Comparison of ENCODE assay signal across 9 cellular contexts in genomic region chr13:48542138-48542537, GRCh38. TPM values are rescaled to one million over a fixed set of nuclear protein-coding genes. Genes with fewer than 3 reads are reported as not detected.
A peak's percentile ranks its signal among the peaks of the same experiment; 100 is the strongest.
DNase-seq lines count a peak whose midpoint lies in the region; ATAC-seq and TF ChIP-seq lines count a peak whose summit lies in the region.
"Had no signal": no experiment of that assay in that cellular context is flagged by ENCODE, and none has a peak within 500 bp of the region (broad histone marks: within the 10 kb centered on the region; RNA-seq: fewer than 3 reads in every experiment).

No MANE protein-coding gene starts in this region.

- no peak for ATAC-seq in HCT116
- peak; percentile 48 for ATAC-seq in thoracic aorta (ENCODE audit: insufficient number of reproducible peaks, low FRiP score, low read depth)
- ATAC-seq: stimulated activated effector memory CD8-positive, alpha-beta T cell treated with anti-CD3 and anti-CD28 coated beads, Interleukin-12 subunit alpha, Interleukin-12 subunit beta, amount 100 ng/mL, for 72 hours had no signal

- H3K79me2 ChIP-seq in HCT116 (ENCODE audit: insufficient read depth, low read length) (no peaks in the 10 kb centered on the region), trophoblast cell (ENCODE audit: control insufficient read depth, insufficient read depth, low read length, poor library complexity) (no peaks in the 10 kb centered on the region)

- no peak overlapping the region for H3K4ac ChIP-seq in trophoblast cell (ENCODE audit: low read depth, low read length)

- intact Hi-C loops in HCT116 (cut with micrococcal nuclease), result no loop called here

- RAD21 ChIA-PET in HCT116 (lab: Charles Lee; ENCODE audit: low non-redundant PET in 1 of 2, low total read pairs in 2 of 2, uncharacterized antibody in 2 of 2, unreplicated experiment in 2 of 2), result interaction anchor here in 1 of 2 experiments (1.1 kb wide), 1 partner anchor 9 kb away, joined by 4 read pairs; the partner anchor contains the start of gene RCBTB2

- H3K27ac ChIP-seq in HCT116 (ENCODE audit: low read depth, low read length), result no peak overlapping the region
- H3K27ac ChIP-seq in endodermal cell (ENCODE audit: low read depth, low read length), result peak overlapping the region; percentile 54
- H3K27ac ChIP-seq in mucosa of rectum (ENCODE audit: low read depth in 2 of 2, low read length in 2 of 2), result peak overlapping the region; percentile 64 to 69
- H3K27ac ChIP-seq in thoracic aorta, result no peak overlapping the region
- H3K27ac ChIP-seq in trophoblast cell (ENCODE audit: low read depth, low read length), result no peak overlapping the region

- no peak overlapping the region for H3K18ac ChIP-seq in trophoblast cell (ENCODE audit: low read length)

- H3K4me3 Mint-ChIP-seq in endodermal cell, result no peak overlapping the region
- H3K4me3 Mint-ChIP-seq: stimulated activated effector memory CD8-positive, alpha-beta T cell treated with anti-CD3 and anti-CD28 coated beads, Interleukin-12 subunit alpha, Interleukin-12 subunit beta, amount 100 ng/mL, for 72 hours had no signal

- CTCF ChIA-PET in HCT116 (lab: Charles Lee), result interaction anchor here (0.9 kb wide), 1 partner anchor 38 kb away, joined by 3 read pairs; no protein-coding TSS in a partner anchor

- no peaks in the 10 kb centered on the region for H3K9me2 ChIP-seq in HCT116 (ENCODE audit: insufficient read depth)

- no peak overlapping the region for H4K91ac ChIP-seq in trophoblast cell (ENCODE audit: low read depth, low read length)

- no peak overlapping the region for H2AK5ac ChIP-seq in trophoblast cell (ENCODE audit: low read length)

- H3K4me1 ChIP-seq in HCT116 (ENCODE audit: control insufficient read depth in 1 of 2, insufficient read depth in 2 of 2, low read length in 2 of 2) (peaks cover 0 to 7% of the 10 kb centered on the region in 2 experiments; a peak in 1 of 4 replicates), endodermal cell (ENCODE audit: control insufficient read depth, insufficient read depth, low read length) (no peaks in the 10 kb centered on the region), mucosa of rectum (ENCODE audit: control insufficient read depth in 2 of 2, insufficient read depth in 2 of 2, low read length in 2 of 2) (peaks cover 5 to 7% of the 10 kb centered on the region in 2 donors), thoracic aorta (ENCODE audit: control insufficient read depth in 1 of 2, low read depth in 2 of 2) (peaks cover 5 to 9% of the 10 kb centered on the region in 2 donors), trophoblast cell (ENCODE audit: control insufficient read depth in 1 of 2, insufficient read depth in 2 of 2, low read length in 2 of 2) (no peaks in the 10 kb centered on the region)

- 87 to 93% methylated on average over 4 of the region's 4 CpGs for WGBS in endodermal cell (ENCODE audit: insufficient coverage in 1 of 2, insufficient read length in 1 of 2), 2 experiments
- WGBS in trophoblast cell (ENCODE audit: extremely low coverage, insufficient coverage, insufficient read length), result no CpG with 5 or more reads among the region's 4 CpGs

- H2AFZ ChIP-seq in HCT116 (ENCODE audit: low read depth, low read length, poor library complexity, severe bottlenecking) (peak overlapping the region; percentile 12), trophoblast cell (ENCODE audit: insufficient read depth, low read length, poor library complexity) (no peak overlapping the region)

- H3K79me1 ChIP-seq in trophoblast cell (ENCODE audit: low read length), result no peaks in the 10 kb centered on the region

- no peaks in the 10 kb centered on the region for H3K36me3 ChIP-seq in HCT116 (ENCODE audit: control insufficient read depth in 1 of 2, insufficient read depth in 2 of 2, low read length in 2 of 2)
- H3K36me3 ChIP-seq in endodermal cell (ENCODE audit: control insufficient read depth, insufficient read depth, low read length), result no peaks in the 10 kb centered on the region
- no peaks in the 10 kb centered on the region for H3K36me3 ChIP-seq in mucosa of rectum (ENCODE audit: control insufficient read depth in 2 of 2, insufficient read depth in 2 of 2, low read length in 2 of 2)
- H3K36me3 ChIP-seq in thoracic aorta, result no peaks in the 10 kb centered on the region
- H3K36me3 ChIP-seq in trophoblast cell (ENCODE audit: control insufficient read depth in 1 of 2, insufficient read depth in 2 of 2, low read length in 2 of 2), result no peaks in the 10 kb centered on the region

- no peak overlapping the region for H3K9ac ChIP-seq in HCT116 (ENCODE audit: low read length)
- H3K9ac ChIP-seq in endodermal cell (ENCODE audit: extremely low read depth, low read length, poor library complexity, severe bottlenecking), result no peak overlapping the region
- no peak overlapping the region for H3K9ac ChIP-seq in mucosa of rectum (ENCODE audit: low read depth in 1 of 2, low read length in 2 of 2)
- no peak overlapping the region for H3K9ac ChIP-seq in trophoblast cell (ENCODE audit: low read length)

- TF ChIP-seq CTCF in HCT116 (IDR thresholded peaks at IDR 0.05 in 2 of 3, conservative IDR thresholded peaks at IDR 0.05 in 1 of 3; ENCODE audit: borderline replicate concordance in 1 of 3, insufficient read depth in 1 of 3, low read depth in 2 of 3, low read length in 2 of 3) (no peak), endodermal cell (conservative IDR thresholded peaks at IDR 0.05) (no peak), thoracic aorta (IDR thresholded peaks at IDR 0.05) (no peak)

- H3K36me3 Mint-ChIP-seq in endodermal cell (ENCODE audit: low read depth), result no peaks in the 10 kb centered on the region
- H3K36me3 Mint-ChIP-seq: stimulated activated effector memory CD8-positive, alpha-beta T cell treated with anti-CD3 and anti-CD28 coated beads, Interleukin-12 subunit alpha, Interleukin-12 subunit beta, amount 100 ng/mL, for 72 hours had no signal

- H3K23ac ChIP-seq in trophoblast cell (ENCODE audit: low read length), result no peak overlapping the region

- no peak overlapping the region for H2BK12ac ChIP-seq in trophoblast cell (ENCODE audit: low read length)

- H3K4me3 ChIP-seq in HCT116 (replicated peaks in 1 of 2; ENCODE audit: low read depth in 1 of 2, low read length in 2 of 2) (no peak overlapping the region), endodermal cell (ENCODE audit: low read length) (no peak overlapping the region), mucosa of rectum (ENCODE audit: low read length in 2 of 2) (no peak overlapping the region), thoracic aorta (no peak overlapping the region), trophoblast cell (ENCODE audit: low read depth, low read length) (no peak overlapping the region)

- no peak overlapping the region for H2BK5ac ChIP-seq in trophoblast cell (ENCODE audit: low read depth, low read length, poor library complexity)

- BruUV-seq in HCT116 (replicated peaks; lab: Mats Ljungman, UMichigan), result no TSS peak

- H3K27me3 ChIP-seq in HCT116 (ENCODE audit: insufficient read depth, low read length) (no peaks in the 10 kb centered on the region), endodermal cell (ENCODE audit: control insufficient read depth, insufficient read depth, low read length, poor library complexity, severe bottlenecking) (peaks cover 46% of the 10 kb centered on the region), mucosa of rectum (ENCODE audit: control insufficient read depth in 2 of 2, insufficient read depth in 2 of 2, low read length in 2 of 2) (no peaks in the 10 kb centered on the region), thoracic aorta (replicated peaks; ENCODE audit: insufficient read depth) (no peaks in the 10 kb centered on the region), trophoblast cell (ENCODE audit: insufficient read depth, low read length) (no peaks in the 10 kb centered on the region)

- H2BK120ac ChIP-seq in trophoblast cell (ENCODE audit: insufficient read depth, low read length, poor library complexity), result no peak overlapping the region

- H3K4me2 ChIP-seq in HCT116 (ENCODE audit: low read length) (no peak overlapping the region), trophoblast cell (ENCODE audit: low read length) (no peak overlapping the region)

- DNase-seq in HCT116 (ENCODE audit: low read depth, low spot score) (no peak), endodermal cell (no peak), thoracic aorta (ENCODE audit: low spot score) (no peak), NCI-H128 (lab: John Stamatoyannopoulos, UW; ENCODE audit: unreplicated experiment) (no peak), NCI-H524 (lab: John Stamatoyannopoulos, UW) (no peak), trophoblast cell (no peak)
- DNase-seq in stimulated activated CD4-positive, alpha-beta T cell treated with anti-CD3 and anti-CD28 coated beads, Interleukin-4, amount 100 ng/mL, for 4 hours, result no peak

- H3K9me3 Mint-ChIP-seq in endodermal cell, result no peaks in the 10 kb centered on the region

- no peaks in the 10 kb centered on the region for H4K20me1 ChIP-seq in HCT116 (ENCODE audit: insufficient read depth)

- no peak overlapping the region for H4K8ac ChIP-seq in trophoblast cell (ENCODE audit: low read depth, low read length)

- H3K27ac Mint-ChIP-seq in endodermal cell, result no peak overlapping the region
- H3K27ac Mint-ChIP-seq: stimulated activated effector memory CD8-positive, alpha-beta T cell treated with anti-CD3 and anti-CD28 coated beads, Interleukin-12 subunit alpha, Interleukin-12 subunit beta, amount 100 ng/mL, for 72 hours had no signal

- POLR2A ChIA-PET in HCT116 (lab: Charles Lee), result interaction anchor here (1.2 kb wide), 1 partner anchor 10 kb away, joined by 4 read pairs; the partner anchor contains the start of gene RCBTB2

- H3K9me3 ChIP-seq in HCT116 (ENCODE audit: control insufficient read depth in 1 of 2, insufficient read depth in 1 of 2, low read depth in 1 of 2, low read length in 2 of 2) (no peaks in the 10 kb centered on the region), endodermal cell (ENCODE audit: control insufficient read depth, low read length) (no peaks in the 10 kb centered on the region), mucosa of rectum (ENCODE audit: control insufficient read depth in 2 of 2, low read length in 2 of 2) (no peaks in the 10 kb centered on the region), thoracic aorta (no peaks in the 10 kb centered on the region), trophoblast cell (ENCODE audit: insufficient read depth, low read depth, low read length) (no peaks in the 10 kb centered on the region)

- TF ChIP-seq RAD21 in HCT116 (IDR thresholded peaks at IDR 0.05; ENCODE audit: low read depth), result no peak

- H4K12ac ChIP-seq in trophoblast cell (ENCODE audit: low read depth, low read length), result no peak overlapping the region

- peaks cover 17% of the 10 kb centered on the region for H3K4me1 Mint-ChIP-seq in endodermal cell

- H3K14ac ChIP-seq in trophoblast cell (ENCODE audit: low read length), result no peak overlapping the region

- TF ChIP-seq POLR2A in HCT116 (IDR thresholded peaks at IDR 0.05; ENCODE audit: borderline replicate concordance, extremely low read depth, insufficient read depth, insufficient read length), result no peak

- peaks cover 60% of the 10 kb centered on the region for H3K27me3 Mint-ChIP-seq in endodermal cell (ENCODE audit: insufficient read depth)

RNA-seq across cellular contexts. Expression of gene RCBTB2, which starts 9.3 kb away (rescaled TPM):
- total RNA-seq in HCT116 (2021; ENCODE audit: unreplicated experiment) (1.3 TPM), endodermal cell (1 to 10 TPM; 3.1 to 7.3 TPM), thoracic aorta (10 to 100 TPM; 15.8 to 16.4 TPM)
- 0.66 and 0.79 TPM in 2 replicates for polyA plus RNA-seq in HCT116 (2012)
- 22.5 TPM for polyA plus RNA-seq in endodermal cell (2013, experiment 1 of 2)
- polyA plus RNA-seq in endodermal cell (2013, experiment 2 of 2), result 22.1 TPM
- 3.6 and 4.2 TPM in 2 replicates for polyA plus RNA-seq in trophoblast cell (2013)

Comparison
In these comparisons a context has a peak if more than half of its experiments do, and no peak if none do; other contexts are left out.
1. H3K27ac ChIP-seq: peak in endodermal cell (single experiment) and mucosa of rectum (2 of 2); none in HCT116 (single experiment), thoracic aorta (0 of 2) and trophoblast cell (single experiment).